35 cellular contexts compared by ENCODE assay signal in genomic region chr20:61605283-61605682, GRCh38.
"Had no signal": no experiment of that assay in that cellular context is flagged by ENCODE, and none has a peak within 500 bp of the region (broad histone marks: within the 10 kb centered on the region; RNA-seq: fewer than 3 reads in every experiment).

No MANE protein-coding gene starts in this region.

- H3K4me1 ChIP-seq: adrenal gland, body of pancreas, breast epithelium had no signal

- H3K27me3 ChIP-seq: adrenal gland, body of pancreas, brain microvascular endothelial cell, breast epithelium had no signal

- H3K4me1 Mint-ChIP-seq: activated B cell treated with CpG ODN at 0.5 μM for 24 hours; activated CD4-positive, alpha-beta T cell treated with anti-CD3 and anti-CD28 coated beads, Interleukin-2, amount 10 ng/mL, durations not matched to agents 24 days and 14 days; activated naive CD8-positive, alpha-beta T cell treated with anti-CD3 and anti-CD28 coated beads for 36 hours; activated T-helper 17 cell treated with anti-CD3 and anti-CD28 coated beads, Interleukin-2, amount 50 U/mL, for 72 hours had no signal

- H3K9me3 ChIP-seq: adrenal gland had no signal

- ATAC-seq: activated CD8-positive, alpha-beta T cell treated with anti-CD3 and anti-CD28 coated beads for 36 hours; activated naive CD4-positive, alpha-beta T cell treated with anti-CD3 and anti-CD28 coated beads, Interleukin-2, amount 50 U/mL, for 72 hours; activated T-cell treated with anti-CD3 and anti-CD28 coated beads, Interleukin-2, amount 50 U/mL, for 4 hours; activated T-cell treated with anti-CD3 and anti-CD28 coated beads, Interleukin-2, amount 50 U/mL, for 72 hours; activated T-helper 17 cell treated with anti-CD3 and anti-CD28 coated beads, Interleukin-2, amount 50 U/mL, for 72 hours; body of pancreas had no signal

- H3K36me3 Mint-ChIP-seq: activated CD4-positive, alpha-beta memory T cell treated with anti-CD3 and anti-CD28 coated beads for 36 hours; activated naive CD8-positive, alpha-beta T cell treated with anti-CD3 and anti-CD28 coated beads for 36 hours had no signal

- H3K9me3 Mint-ChIP-seq: activated CD4-positive, alpha-beta memory T cell treated with anti-CD3 and anti-CD28 coated beads for 36 hours; activated naive CD4-positive, alpha-beta T cell treated with anti-CD3 and anti-CD28 coated beads for 36 hours; activated T-helper 17 cell treated with anti-CD3 and anti-CD28 coated beads, Interleukin-2, amount 50 U/mL, for 72 hours had no signal

- H3K36me3 ChIP-seq: adrenal gland, brain microvascular endothelial cell, breast epithelium had no signal

- H3K27ac Mint-ChIP-seq: activated B cell treated with CpG ODN at 0.5 μM for 24 hours; activated CD4-positive, alpha-beta memory T cell treated with anti-CD3 and anti-CD28 coated beads for 36 hours; activated CD4-positive, alpha-beta T cell treated with anti-CD3 and anti-CD28 coated beads, Interleukin-2, amount 10 ng/mL, durations not matched to agents 24 days and 14 days; activated CD8-positive, alpha-beta T cell treated with anti-CD3 and anti-CD28 coated beads for 36 hours; activated naive CD4-positive, alpha-beta T cell treated with anti-CD3 and anti-CD28 coated beads for 36 hours; activated naive CD4-positive, alpha-beta T cell treated with anti-CD3 and anti-CD28 coated beads, Interleukin-2, amount 50 U/mL, for 72 hours; activated naive CD8-positive, alpha-beta T cell treated with anti-CD3 and anti-CD28 coated beads for 36 hours; activated T-cell treated with anti-CD3 and anti-CD28 coated beads, Interleukin-2, amount 50 U/mL, for 72 hours; activated T-helper 1 cell treated with anti-CD3 and anti-CD28 coated beads, Interleukin-12 subunit alpha, Interleukin-12 subunit beta, Interleukin-2, Interleukin-4 antibody, amounts not matched to agents 30 ng/mL and 10 ng/mL and 1 ng/mL, durations not matched to agents 14 hours and 24 hours and 36 hours; activated T-helper 17 cell treated with anti-CD3 and anti-CD28 coated beads, Interleukin-2, amount 50 U/mL, for 72 hours; T-helper 1 cell treated with Interleukin-12 subunit alpha and Interleukin-12 subunit beta and Interleukin-4 antibody, amounts not matched to agents 30 μg/mL and 1 μg/mL, for 36 hours had no signal

- H3K27me3 Mint-ChIP-seq: activated B cell treated with CpG ODN at 0.5 μM for 24 hours; activated CD4-positive, alpha-beta memory T cell treated with anti-CD3 and anti-CD28 coated beads for 36 hours; activated CD4-positive, alpha-beta T cell treated with anti-CD3 and anti-CD28 coated beads, Interleukin-2, amount 10 ng/mL, durations not matched to agents 24 days and 14 days; activated CD8-positive, alpha-beta T cell treated with anti-CD3 and anti-CD28 coated beads for 36 hours; activated naive CD8-positive, alpha-beta T cell treated with anti-CD3 and anti-CD28 coated beads for 36 hours; activated T-helper 17 cell treated with anti-CD3 and anti-CD28 coated beads, Interleukin-2, amount 50 U/mL, for 72 hours had no signal

- DNase-seq: activated B cell treated with CpG ODN at 0.5 μM for 24 hours; activated CD4-positive, alpha-beta memory T cell treated with anti-CD3 and anti-CD28 coated beads for 36 hours; activated CD4-positive, alpha-beta T cell treated with anti-CD3 and anti-CD28 coated beads for 4 hours; activated CD4-positive, alpha-beta T cell treated with anti-CD3 and anti-CD28 coated beads, Interleukin-2, amount 10 ng/mL, durations not matched to agents 24 days and 14 days; activated CD4-positive, alpha-beta T cell treated with anti-CD3 and anti-CD28 coated beads, Interleukin-2, amount 50 U/mL, for 1 hour; activated CD4-positive, alpha-beta T cell treated with anti-CD3 and anti-CD28 coated beads, Interleukin-2, amount 50 U/mL, for 4 hours; activated CD4-positive, CD25-positive, alpha-beta regulatory T cell treated with anti-CD3 and anti-CD28 coated beads, Interleukin-2, amount 50 U/mL, for 72 hours; activated CD8-positive, alpha-beta memory T cell treated with anti-CD3 and anti-CD28 coated beads, Interleukin-2, amount 50 U/mL, for 4 hours; activated CD8-positive, alpha-beta T cell treated with anti-CD3 and anti-CD28 coated beads for 36 hours; activated effector memory CD4-positive, alpha-beta T cell treated with anti-CD3 and anti-CD28 coated beads, Interleukin-2, amount 50 U/mL, for 16 hours; activated gamma-delta T cell treated with Interleukin-2 at 50 U/mL for 16 hours; activated naive CD4-positive, alpha-beta T cell; activated naive CD4-positive, alpha-beta T cell treated with anti-CD3 and anti-CD28 coated beads for 36 hours; activated naive CD4-positive, alpha-beta T cell treated with anti-CD3 and anti-CD28 coated beads, Interleukin-2, amount 50 U/mL, for 16 hours; activated naive CD8-positive, alpha-beta T cell treated with anti-CD3 and anti-CD28 coated beads for 36 hours; activated T-cell treated with anti-CD3 and anti-CD28 coated beads for 4 hours; activated T-cell treated with anti-CD3 and anti-CD28 coated beads, Interleukin-2, amount 50 U/mL, for 1 hour; activated T-cell treated with anti-CD3 and anti-CD28 coated beads, Interleukin-2, amount 50 U/mL, for 4 hours; activated T-cell treated with anti-CD3 and anti-CD28 coated beads, Interleukin-2, amount 50 U/mL, for 72 hours; adrenal gland; amniotic stem cell; aorta; body of pancreas; brain microvascular endothelial cell; central memory CD4-positive, alpha-beta T cell; T-helper 1 cell; T-helper 9 cell had no signal

- FAIRE-seq: astrocyte, TTC549 had no signal

- H3K27ac ChIP-seq: adrenal gland, body of pancreas, brain microvascular endothelial cell, breast epithelium, VCaP had no signal

- H3K4me3 Mint-ChIP-seq: activated B cell treated with CpG ODN at 0.5 μM for 24 hours; activated CD4-positive, alpha-beta memory T cell treated with anti-CD3 and anti-CD28 coated beads for 36 hours; activated CD4-positive, alpha-beta T cell treated with anti-CD3 and anti-CD28 coated beads, Interleukin-2, amount 10 ng/mL, durations not matched to agents 24 days and 14 days; activated CD8-positive, alpha-beta T cell treated with anti-CD3 and anti-CD28 coated beads for 36 hours; activated naive CD4-positive, alpha-beta T cell treated with anti-CD3 and anti-CD28 coated beads for 36 hours; activated naive CD8-positive, alpha-beta T cell treated with anti-CD3 and anti-CD28 coated beads for 36 hours; activated T-cell treated with anti-CD3 and anti-CD28 coated beads, Interleukin-2, amount 50 U/mL, for 4 hours; activated T-cell treated with anti-CD3 and anti-CD28 coated beads, Interleukin-2, amount 50 U/mL, for 72 hours; activated T-helper 1 cell treated with anti-CD3 and anti-CD28 coated beads, Interleukin-12 subunit alpha, Interleukin-12 subunit beta, Interleukin-2, Interleukin-4 antibody, amounts not matched to agents 30 ng/mL and 10 ng/mL and 1 ng/mL, durations not matched to agents 14 hours and 24 hours and 36 hours; activated T-helper 17 cell treated with anti-CD3 and anti-CD28 coated beads, Interleukin-2, amount 50 U/mL, for 72 hours; T-helper 1 cell treated with Interleukin-12 subunit alpha and Interleukin-12 subunit beta and Interleukin-4 antibody, amounts not matched to agents 30 μg/mL and 1 μg/mL, for 36 hours had no signal

- H3K4me3 ChIP-seq: adrenal gland, body of pancreas, breast epithelium had no signal
